30 cellular contexts compared by ENCODE assay signal in genomic region chr4:58514299-58514698, GRCh38.
DNase-seq lines count a peak whose midpoint lies in the region; ATAC-seq, FAIRE-seq and TF ChIP-seq lines count a peak whose summit lies in the region.
"Had no signal": no experiment of that assay in that cellular context is flagged by ENCODE, and none has a peak within 500 bp of the region (broad histone marks: within the 10 kb centered on the region; RNA-seq: fewer than 3 reads in every experiment).

No MANE protein-coding gene starts in this region.

- no peaks in the 10 kb centered on the region for H3K4me1 ChIP-seq in gastrocnemius medialis
- H3K4me1 ChIP-seq: ascending aorta, gastroesophageal sphincter, HAP-1, SJCRH30 had no signal

- ATAC-seq in gastrocnemius medialis (no peak), GM19452 (IDR thresholded peaks at IDR 0.05; ENCODE audit: unreplicated experiment) (no peak)
- ATAC-seq: activated CD8-positive, alpha-beta T cell treated with anti-CD3 and anti-CD28 coated beads for 36 hours; gastroesophageal sphincter; left cardiac atrium; Panc1; pancreas had no signal

- H3K36me3 ChIP-seq in gastrocnemius medialis, result no peaks in the 10 kb centered on the region
- H3K36me3 ChIP-seq: ascending aorta, gastroesophageal sphincter, HAP-1, pancreas, SJCRH30, tibial nerve had no signal

- intact Hi-C loops in gastrocnemius medialis (cut with DNase I; ENCODE audit: low total_unique reads), result no loop called here

- H3K9me3 ChIP-seq in gastrocnemius medialis, result no peaks in the 10 kb centered on the region
- H3K9me3 ChIP-seq: ascending aorta, gastroesophageal sphincter, HAP-1, pancreas, SJCRH30, tibial nerve had no signal

- no peak overlapping the region for H3K27ac ChIP-seq in VCaP
- H3K27ac ChIP-seq in gastrocnemius medialis, result no peak overlapping the region
- H3K27ac ChIP-seq: ascending aorta, gastroesophageal sphincter, pancreas, SJCRH30, tibial nerve had no signal

- peak; percentile 91 for FAIRE-seq in A204.1 (lab: Jason Lieb, UNC)

- in situ Hi-C loops in gastrocnemius medialis (cut with MboI; ENCODE audit: low sequenced_read_pairs in 4 of 4), result no loop called here

- TF ChIP-seq POLR2A in gastrocnemius medialis (IDR thresholded peaks at IDR 0.05), result no peak

- DNase-seq in NCI-H1092 treated with DMSO at 0.1 percent for 48 hours (lab: John Stamatoyannopoulos, UW) (peak; percentile 4), NCI-H1092 (lab: John Stamatoyannopoulos, UW) (no peak), NCI-H146 (lab: John Stamatoyannopoulos, UW) (peak; percentile 56), DMS153 treated with DMSO at 0.1 percent for 48 hours (lab: John Stamatoyannopoulos, UW; ENCODE audit: unreplicated experiment) (no peak), gastrocnemius medialis (no peak)
- DNase-seq: activated CD4-positive, alpha-beta T cell treated with anti-CD3 and anti-CD28 coated beads for 1 hour; activated CD8-positive, alpha-beta T cell treated with anti-CD3 and anti-CD28 coated beads for 36 hours; CD4-positive, alpha-beta memory T cell; dermis blood vessel endothelial cell; DMS79; GDM1; hippocampal formation; left cardiac atrium; mammary epithelial cell; MM.1S; NCI-H1930; nephron progenitor cell; NK-92 treated with Interleukin-12 subunit alpha and Interleukin-12 subunit beta, amount 100 ng/mL, for 24 hours; pancreas; retina; stimulated activated CD4-positive, alpha-beta T cell treated with anti-CD3 and anti-CD28 coated beads, Interleukin-2, amount 100 ng/mL, for 24 hours had no signal

- TF ChIP-seq CTCF in VCaP (conservative IDR thresholded peaks at IDR 0.05), result peak; percentile 29; the same call in 1 of the 2 replicates
- TF ChIP-seq CTCF in gastrocnemius medialis (IDR thresholded peaks at IDR 0.05 in 4 of 5, conservative IDR thresholded peaks at IDR 0.05 in 1 of 5), result no peak

- no peak overlapping the region for H3K4me3 ChIP-seq in gastrocnemius medialis
- H3K4me3 ChIP-seq: ascending aorta, gastroesophageal sphincter, HAP-1, pancreas, SJCRH30, tibial nerve had no signal

- H3K27me3 ChIP-seq in gastrocnemius medialis, result no peaks in the 10 kb centered on the region
- H3K27me3 ChIP-seq: ascending aorta, gastroesophageal sphincter, pancreas, SJCRH30, tibial nerve had no signal

Comparison
In these comparisons a context has a peak if more than half of its experiments do, and no peak if none do; other contexts are left out.
1. DNase-seq: peak in NCI-H1092 treated with DMSO at 0.1 percent for 48 hours (single experiment) and NCI-H146 (single experiment); none in NCI-H1092 (single experiment), DMS153 treated with DMSO at 0.1 percent for 48 hours (single experiment) and gastrocnemius medialis (0 of 2).